8 cellular contexts compared by ENCODE assay signal in the genomic region with DNA sequence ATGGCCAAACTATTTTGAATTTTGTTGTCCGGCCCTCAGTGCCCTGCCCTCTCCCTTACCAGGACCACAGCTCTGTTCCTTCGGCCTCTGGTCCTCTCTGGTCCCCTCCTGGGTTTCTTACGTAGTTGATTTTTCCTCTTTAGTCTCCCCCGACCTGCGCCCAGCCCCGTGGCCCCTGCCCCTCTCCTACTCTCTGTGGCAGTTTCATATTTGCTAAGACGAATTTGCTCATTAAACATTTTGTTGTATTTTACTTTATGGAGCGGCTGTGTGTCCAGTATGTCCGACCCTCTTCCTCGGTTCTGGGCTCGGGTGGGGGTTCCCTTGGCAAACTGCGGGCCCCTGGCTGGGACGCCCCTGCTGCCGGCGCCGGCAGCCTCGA. TPM values are rescaled to one million over a fixed set of nuclear protein-coding genes. Genes with fewer than 3 reads are reported as not detected.
DNase-seq lines count a peak whose midpoint lies in the region; ATAC-seq and TF ChIP-seq lines count a peak whose summit lies in the region.

No MANE protein-coding gene starts in this region.

- DNase-seq in H7 (peak; percentile 81), WERI-Rb-1 (no peak), fibroblast of villous mesenchyme (ENCODE audit: low read depth) (no peak), skeletal muscle cell (ENCODE audit: low read depth) (no peak), GM13976 (ENCODE audit: low spot score) (no peak), NCI-H510A treated with DMSO at 0.1 percent for 48 hours (lab: John Stamatoyannopoulos, UW) (no peak), NCI-H2227 (lab: John Stamatoyannopoulos, UW; ENCODE audit: unreplicated experiment) (no peak)

- in situ Hi-C loops in GM13976 (cut with MboI; ENCODE audit: low sequenced_read_pairs, unreplicated experiment): no loop called here

- no peaks in the 10 kb centered on the region for H3K9me3 ChIP-seq in WERI-Rb-1 (ENCODE audit: severe bottlenecking)

- H3K27me3 ChIP-seq in H7 (ENCODE audit: control insufficient read depth, insufficient read depth, low read length): no peaks in the 10 kb centered on the region
- no peaks in the 10 kb centered on the region for H3K27me3 ChIP-seq in WERI-Rb-1 (ENCODE audit: insufficient read depth, low read depth, severe bottlenecking)

- H3K4me3 ChIP-seq in H7 (ENCODE audit: insufficient read depth, low read depth, low read length) (peak overlapping the region; percentile 54), WERI-Rb-1 (ENCODE audit: low read depth, low read length) (peak overlapping the region; percentile 93), fibroblast of villous mesenchyme (ENCODE audit: low read depth, low read length) (peak overlapping the region; percentile 69), skeletal muscle cell (ENCODE audit: low read depth, low read length) (peak overlapping the region; percentile 55)

- H3K27ac ChIP-seq in WERI-Rb-1: peak overlapping the region; percentile 78

- TF ChIP-seq CTCF in WERI-Rb-1 (IDR thresholded peaks at IDR 0.05; ENCODE audit: low read depth, low read length) (no peak), fibroblast of villous mesenchyme (IDR thresholded peaks at IDR 0.05; ENCODE audit: insufficient read depth, low read depth, low read length) (no peak), GM13976 (IDR thresholded peaks at IDR 0.05; ENCODE audit: borderline replicate concordance, control extremely low read depth, extremely low read depth, insufficient read depth, missing control alignments) (no peak)

- H3K36me3 ChIP-seq in H7 (replicated peaks; ENCODE audit: control insufficient read depth, insufficient read depth, low read length) (peaks cover 9% of the 10 kb centered on the region), WERI-Rb-1 (peaks cover 69% of the 10 kb centered on the region)

- no peak for ATAC-seq in HG02759 (IDR thresholded peaks at IDR 0.05; ENCODE audit: unreplicated experiment)

RNA-seq across cellular contexts. Expression of gene EPN1, which starts 0.6 kb away (rescaled TPM):
- 156 and 157 TPM in 2 replicates for total RNA-seq in H7 (2014; rRNA removed; shearing (Covaris generic))
- total RNA-seq in fibroblast of villous mesenchyme: 17.7 and 31.2 TPM in 2 replicates

RNA-seq across cellular contexts. Expression of gene U2AF2, which starts 19.6 kb away (rescaled TPM):
- total RNA-seq in H7 (2014; rRNA removed; shearing (Covaris generic)): 231 and 289 TPM in 2 replicates
- 99.9 and 111 TPM in 2 replicates for total RNA-seq in fibroblast of villous mesenchyme

RNA-seq across cellular contexts. Expression of gene CCDC106, which starts 26.4 kb away (rescaled TPM):
- total RNA-seq in H7 (2014; rRNA removed; shearing (Covaris generic)): 13.2 and 14.4 TPM in 2 replicates
- total RNA-seq in fibroblast of villous mesenchyme: 7.8 and 9.0 TPM in 2 replicates

RNA-seq across cellular contexts. Expression of gene ZNF581, which starts 31.0 kb away (rescaled TPM):
- total RNA-seq in H7 (2014; rRNA removed; shearing (Covaris generic)): 64.7 and 67.0 TPM in 2 replicates
- total RNA-seq in fibroblast of villous mesenchyme: 11.0 and 13.0 TPM in 2 replicates

RNA-seq across cellular contexts. Expression of gene ZNF580, which starts 33.6 kb away (rescaled TPM):
- 16.0 and 25.0 TPM in 2 replicates for total RNA-seq in H7 (2014; rRNA removed; shearing (Covaris generic))
- 5.5 and 5.6 TPM in 2 replicates for total RNA-seq in fibroblast of villous mesenchyme
